8 cellular contexts compared by ENCODE assay signal in genomic region chr10:43229208-43230061, GRCh38. TPM values are rescaled to one million over a fixed set of nuclear protein-coding genes. Genes with fewer than 3 reads are reported as not detected.
DNase-seq lines count a peak whose midpoint lies in the region; ATAC-seq and TF ChIP-seq lines count a peak whose summit lies in the region.

No MANE protein-coding gene starts in this region.

- no peak overlapping the region for H2AFZ ChIP-seq in DND-41 (ENCODE audit: low read depth, low read length)

- no peak overlapping the region for H3K27ac ChIP-seq in DND-41 (ENCODE audit: low read length)

- H3K9ac ChIP-seq in DND-41 (ENCODE audit: low read depth, low read length), result no peak overlapping the region

- DNase-seq in DND-41 (peak; percentile 33), epithelial cell of proximal tubule (ENCODE audit: low read depth) (no peak), omental fat pad (ENCODE audit: low spot score) (peak; percentile 16), globus pallidus (ENCODE audit: low spot score) (no peak), NCI-H187 (lab: John Stamatoyannopoulos, UW) (no peak), NOMO-1 (lab: John Stamatoyannopoulos, UW; ENCODE audit: unreplicated experiment in 2 of 2) (no peak)
- DNase-seq in activated CD4-positive, alpha-beta T cell treated with anti-CD3 and anti-CD28 coated beads, Interleukin-2, amount 50 U/mL, for 4 hours, result peak; percentile 16 to 32

- TF ChIP-seq CTCF in DND-41 (IDR thresholded peaks at IDR 0.05; ENCODE audit: borderline replicate concordance, extremely low read depth, low read length, poor library complexity, severe bottlenecking) (no peak), epithelial cell of proximal tubule (conservative IDR thresholded peaks at IDR 0.05; ENCODE audit: low read depth, low read length) (no peak), omental fat pad (IDR thresholded peaks at IDR 0.05) (no peak)

- H3K36me3 ChIP-seq in DND-41 (ENCODE audit: insufficient read depth, low read length), result no peaks in the 10 kb centered on the region

- no peak overlapping the region for H3K4me3 ChIP-seq in DND-41 (ENCODE audit: low read depth in 1 of 2, low read length in 2 of 2)
- H3K4me3 ChIP-seq in epithelial cell of proximal tubule (ENCODE audit: low read depth, low read length), result peak overlapping the region; percentile 43

- H3K9me3 ChIP-seq in DND-41 (ENCODE audit: insufficient read depth, low read length, severe bottlenecking), result no peaks in the 10 kb centered on the region

- no peaks in the 10 kb centered on the region; the same call in 1 of the 2 replicates for H4K20me1 ChIP-seq in DND-41 (ENCODE audit: insufficient read depth, low read length)

- no peaks in the 10 kb centered on the region for H3K79me2 ChIP-seq in DND-41 (ENCODE audit: insufficient read depth, low read length)

- no peak overlapping the region for H3K4me2 ChIP-seq in DND-41 (ENCODE audit: insufficient read depth, low read length)

- ATAC-seq in DND-41 (ENCODE audit: insufficient read depth, low read depth) (peak; percentile 45), omental fat pad (ENCODE audit: low FRiP score) (peak; percentile 23), HG03039 (IDR thresholded peaks at IDR 0.05; ENCODE audit: unreplicated experiment) (no peak)

- no peaks in the 10 kb centered on the region for H3K4me1 ChIP-seq in DND-41 (ENCODE audit: insufficient read depth, low read length)

- no peaks in the 10 kb centered on the region for H3K27me3 ChIP-seq in DND-41 (ENCODE audit: insufficient read depth, low read length, poor library complexity)

RNA-seq across cellular contexts. Expression of gene RASGEF1A, which starts 37.4 kb away (rescaled TPM):
- total RNA-seq in epithelial cell of proximal tubule, result 1.6 and 2.0 TPM in 2 replicates
- 1 to 10 TPM in 2 of 4 donors, under 1 TPM in 2; 0.28 to 2.8 (median 0.92) TPM for total RNA-seq in omental fat pad

Comparison
In these comparisons a context has a peak if more than half of its experiments do, and no peak if none do; other contexts are left out.
1. DNase-seq: peak in DND-41 (single experiment), activated CD4-positive, alpha-beta T cell treated with anti-CD3 and anti-CD28 coated beads, Interleukin-2, amount 50 U/mL, for 4 hours (2 of 2) and omental fat pad (single experiment); none in epithelial cell of proximal tubule (single experiment), globus pallidus (single experiment), NCI-H187 (0 of 2) and NOMO-1 (0 of 2).